ENCODE assay signal across 21 cellular contexts in the genomic region with DNA sequence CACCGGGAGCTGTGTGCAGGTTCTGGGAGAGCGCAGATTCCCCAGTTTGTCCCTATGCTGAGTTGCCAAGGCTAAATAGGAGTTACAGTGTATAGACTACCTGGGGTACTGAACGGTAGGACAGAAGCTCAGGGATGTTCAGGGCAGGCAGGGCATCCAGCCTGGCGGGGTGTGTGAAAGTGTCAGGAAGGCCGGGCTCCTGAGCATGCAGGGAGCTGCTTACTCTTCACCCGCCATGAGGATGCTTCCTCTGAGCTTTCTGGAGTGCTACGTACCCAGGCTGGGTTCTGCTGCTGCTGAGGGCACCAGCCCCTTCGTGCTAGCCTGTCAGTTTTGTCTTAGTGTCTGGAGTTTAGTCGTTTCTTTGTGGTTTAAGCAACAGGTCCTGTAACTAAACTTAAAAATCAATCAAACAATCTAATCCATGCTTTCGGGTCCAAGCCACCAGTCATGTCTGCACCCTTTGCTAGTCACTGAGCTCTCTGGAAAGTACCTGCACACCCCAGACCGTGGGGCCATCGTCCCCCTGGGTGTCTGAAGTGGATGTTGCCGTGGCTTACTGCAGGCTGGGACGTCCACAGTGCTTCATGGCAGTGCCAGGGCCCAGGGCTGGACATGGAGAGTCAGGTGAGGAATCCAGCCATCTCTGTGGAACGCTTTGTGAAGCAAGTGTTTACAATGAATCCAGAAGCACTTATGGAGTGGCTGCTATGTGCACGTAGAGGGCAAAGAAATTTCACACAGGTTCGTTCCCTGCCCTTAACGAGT.
"Had no signal": no experiment of that assay in that cellular context is flagged by ENCODE, and none has a peak within 500 bp of the region (broad histone marks: within the 10 kb centered on the region; RNA-seq: fewer than 3 reads in every experiment).

No MANE protein-coding gene starts in this region.

- H3K4me1 ChIP-seq: ascending aorta, sigmoid colon had no signal

- H3K27ac Mint-ChIP-seq: activated CD4-positive, alpha-beta T cell treated with anti-CD3 and anti-CD28 coated beads, Interleukin-2, amount 10 ng/mL, durations not matched to agents 24 days and 14 days; activated CD8-positive, alpha-beta T cell treated with anti-CD3 and anti-CD28 coated beads, Interleukin-2, amount 10 ng/mL, durations not matched to agents 7 days and 5 days; activated naive CD4-positive, alpha-beta T cell treated with anti-CD3 and anti-CD28 coated beads, Interleukin-2, amount 50 U/mL, for 24 hours; nephron progenitor cell had no signal

- H3K9me3 ChIP-seq: ascending aorta, breast epithelium, sigmoid colon had no signal

- H3K27me3 Mint-ChIP-seq: activated CD4-positive, alpha-beta T cell treated with anti-CD3 and anti-CD28 coated beads, Interleukin-2, amount 10 ng/mL, durations not matched to agents 24 days and 14 days; activated naive CD4-positive, alpha-beta T cell treated with anti-CD3 and anti-CD28 coated beads, Interleukin-2, amount 50 U/mL, for 24 hours had no signal

- H3K36me3 Mint-ChIP-seq: activated naive CD4-positive, alpha-beta T cell treated with anti-CD3 and anti-CD28 coated beads, Interleukin-2, amount 50 U/mL, for 24 hours had no signal

- H3K9me3 Mint-ChIP-seq: activated CD4-positive, alpha-beta T cell treated with anti-CD3 and anti-CD28 coated beads, Interleukin-2, amount 10 ng/mL, durations not matched to agents 24 days and 14 days; activated naive CD4-positive, alpha-beta T cell treated with anti-CD3 and anti-CD28 coated beads, Interleukin-2, amount 50 U/mL, for 24 hours; nephron progenitor cell had no signal

- H3K4me1 Mint-ChIP-seq: activated naive CD4-positive, alpha-beta T cell treated with anti-CD3 and anti-CD28 coated beads, Interleukin-2, amount 50 U/mL, for 24 hours had no signal

- H3K4me3 ChIP-seq: ascending aorta, breast epithelium, sigmoid colon had no signal

- ATAC-seq: activated CD8-positive, alpha-beta T cell treated with anti-CD3 and anti-CD28 coated beads, Interleukin-2, amount 10 ng/mL, durations not matched to agents 7 days and 5 days; left colon had no signal

- H3K4me3 Mint-ChIP-seq: activated CD4-positive, alpha-beta T cell treated with anti-CD3 and anti-CD28 coated beads, Interleukin-2, amount 10 ng/mL, durations not matched to agents 24 days and 14 days; activated CD8-positive, alpha-beta T cell treated with anti-CD3 and anti-CD28 coated beads, Interleukin-2, amount 10 ng/mL, durations not matched to agents 7 days and 5 days; activated naive CD4-positive, alpha-beta T cell treated with anti-CD3 and anti-CD28 coated beads, Interleukin-2, amount 50 U/mL, for 24 hours; nephron progenitor cell had no signal

- H3K27ac ChIP-seq: ascending aorta, breast epithelium, sigmoid colon had no signal

- H3K36me3 ChIP-seq: ascending aorta, breast epithelium had no signal

- H3K27me3 ChIP-seq: ascending aorta, breast epithelium, sigmoid colon had no signal

- DNase-seq: activated CD4-positive, alpha-beta T cell treated with anti-CD3 and anti-CD28 coated beads, Interleukin-2, amount 10 ng/mL, durations not matched to agents 24 days and 14 days; activated CD8-positive, alpha-beta memory T cell treated with anti-CD3 and anti-CD28 coated beads, Interleukin-2, amount 50 U/mL, for 48 hours; activated CD8-positive, alpha-beta T cell treated with anti-CD3 and anti-CD28 coated beads, Interleukin-2, amount 10 ng/mL, durations not matched to agents 7 days and 5 days; activated effector memory CD4-positive, alpha-beta T cell treated with Interleukin-2 at 50 U/mL for 16 hours; activated T-cell treated with anti-CD3 and anti-CD28 coated beads, Interleukin-2, amount 50 U/mL, for 48 hours; cerebellar nuclear complex; cortex of kidney; erythroblast; foreskin melanocyte; glutamatergic neuron; hippocampal formation; nephron progenitor cell; nucleus accumbens; sigmoid colon; stimulated activated CD4-positive, alpha-beta T cell treated with anti-CD3 and anti-CD28 coated beads, Interleukin-4, amount 100 ng/mL, for 4 hours; stimulated activated naive CD4-positive, alpha-beta T cell; T1000 had no signal
